ENCODE assay signal across 20 cellular contexts in the genomic region with DNA sequence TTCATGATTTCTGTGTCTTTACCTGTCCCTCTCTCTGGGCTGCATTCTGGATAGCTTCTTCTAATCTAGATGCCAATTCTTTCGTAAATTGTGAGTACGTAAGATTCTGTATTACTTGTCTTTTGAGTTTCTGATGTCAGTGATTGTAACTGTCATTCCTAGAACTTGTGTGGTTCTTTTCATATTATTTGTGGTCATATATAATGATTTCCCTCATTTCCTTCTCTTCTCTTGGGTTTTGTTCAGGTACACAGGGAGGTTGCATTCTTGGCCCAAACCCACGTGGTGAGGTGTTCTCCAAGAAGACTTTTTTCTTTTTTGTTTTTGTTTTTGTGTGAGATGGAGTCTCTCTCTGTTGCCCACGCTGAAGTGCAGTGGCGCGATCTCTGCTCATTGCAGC. TPM values are rescaled to one million over a fixed set of nuclear protein-coding genes. Genes with fewer than 3 reads are reported as not detected.
A peak's percentile ranks its signal among the peaks of the same experiment; 100 is the strongest.
DNase-seq lines count a peak whose midpoint lies in the region; TF ChIP-seq lines count a peak whose summit lies in the region.
"Had no signal": no experiment of that assay in that cellular context is flagged by ENCODE, and none has a peak within 500 bp of the region (broad histone marks: within the 10 kb centered on the region; RNA-seq: fewer than 3 reads in every experiment).

No MANE protein-coding gene starts in this region.

- H4K8ac ChIP-seq in mesenchymal stem cell (ENCODE audit: low read length): no peak overlapping the region

- 96% methylated on average over 6 of the region's 6 CpGs for WGBS in mesenchymal stem cell

- DNase-seq in stimulated activated CD4-positive, alpha-beta T cell treated with anti-CD3 and anti-CD28 coated beads, Interleukin-15, amount 100 ng/mL, for 24 hours: peak; percentile 32
- DNase-seq in stimulated activated CD4-positive, alpha-beta T cell treated with anti-CD3 and anti-CD28 coated beads, Interleukin-4, amount 100 ng/mL, for 1 hour: no peak
- DNase-seq in T-helper 2 cell treated with Interferon-gamma antibody and Interleukin-4, amounts not matched to agents 5 μg/mL and 100 μg/mL, for 36 hours (ENCODE audit: low spot score): no peak
- DNase-seq in mesenchymal stem cell (no peak), posterior vena cava (ENCODE audit: low spot score) (no peak), chondrocyte (ENCODE audit: low spot score) (no peak)
- DNase-seq in activated T-helper 2 cell treated with anti-CD3 and anti-CD28 coated beads, Interferon-gamma antibody, Interleukin-2, Interleukin-4, amounts not matched to agents 10 μg/mL and 5 μg/mL and 100 μg/mL, durations not matched to agents 14 hours and 24 hours and 36 hours (ENCODE audit: low spot score): no peak
- DNase-seq in activated CD8-positive, alpha-beta memory T cell treated with anti-CD3 and anti-CD28 coated beads for 24 hours: no peak
- DNase-seq: activated CD4-positive, CD25-positive, alpha-beta regulatory T cell treated with anti-CD3 and anti-CD28 coated beads, Interleukin-2, amount 50 U/mL, for 72 hours; GDM1; H7; left ventricle myocardium superior; NCI-H1436; NCI-H2227 treated with DMSO at 0.1 percent for 48 hours; nephron progenitor cell; retina; SHP77 had no signal

- H3K9ac ChIP-seq in mesenchymal stem cell (ENCODE audit: low read length): no peak overlapping the region

- no peak overlapping the region for H2BK120ac ChIP-seq in mesenchymal stem cell (ENCODE audit: low read depth, low read length)

- no peaks in the 10 kb centered on the region for H3K27me3 ChIP-seq in mesenchymal stem cell (ENCODE audit: control insufficient read depth in 1 of 2, insufficient read depth in 1 of 2, low read length in 2 of 2)
- H3K27me3 ChIP-seq: gastroesophageal sphincter had no signal

- no peak overlapping the region for H3K27ac Mint-ChIP-seq in T-helper 2 cell treated with Interferon-gamma antibody and Interleukin-4, amounts not matched to agents 5 μg/mL and 100 μg/mL, for 36 hours
- H3K27ac Mint-ChIP-seq in activated T-helper 2 cell treated with anti-CD3 and anti-CD28 coated beads, Interferon-gamma antibody, Interleukin-2, Interleukin-4, amounts not matched to agents 10 μg/mL and 5 μg/mL and 100 μg/mL, durations not matched to agents 14 hours and 24 hours and 36 hours: no peak overlapping the region
- no peak overlapping the region for H3K27ac Mint-ChIP-seq in chondrocyte (ENCODE audit: unreplicated experiment)

- no peak overlapping the region for H3K23ac ChIP-seq in mesenchymal stem cell (ENCODE audit: low read length in 2 of 2)

- no peak overlapping the region for H3K14ac ChIP-seq in mesenchymal stem cell (ENCODE audit: low read length in 2 of 2)

- peaks cover 12% of the 10 kb centered on the region for H3K36me3 Mint-ChIP-seq in T-helper 2 cell treated with Interferon-gamma antibody and Interleukin-4, amounts not matched to agents 5 μg/mL and 100 μg/mL, for 36 hours (ENCODE audit: low read depth)
- H3K36me3 Mint-ChIP-seq in activated T-helper 2 cell treated with anti-CD3 and anti-CD28 coated beads, Interferon-gamma antibody, Interleukin-2, Interleukin-4, amounts not matched to agents 10 μg/mL and 5 μg/mL and 100 μg/mL, durations not matched to agents 14 hours and 24 hours and 36 hours (ENCODE audit: low read depth): peaks cover 20% of the 10 kb centered on the region
- no peaks in the 10 kb centered on the region for H3K36me3 Mint-ChIP-seq in chondrocyte (ENCODE audit: low read depth)

- H3K4me1 ChIP-seq in mesenchymal stem cell (ENCODE audit: control insufficient read depth, insufficient read depth, low read depth, low read length): peaks cover 12% of the 10 kb centered on the region

- H2AK5ac ChIP-seq in mesenchymal stem cell (ENCODE audit: low read length, severe bottlenecking): no peak overlapping the region

- H3K4me2 ChIP-seq in mesenchymal stem cell (ENCODE audit: low read length, poor library complexity, severe bottlenecking): peak overlapping the region; percentile 17

- peaks cover 53% of the 10 kb centered on the region for H3K4me1 Mint-ChIP-seq in T-helper 2 cell treated with Interferon-gamma antibody and Interleukin-4, amounts not matched to agents 5 μg/mL and 100 μg/mL, for 36 hours (ENCODE audit: low read depth)
- H3K4me1 Mint-ChIP-seq in activated T-helper 2 cell treated with anti-CD3 and anti-CD28 coated beads, Interferon-gamma antibody, Interleukin-2, Interleukin-4, amounts not matched to agents 10 μg/mL and 5 μg/mL and 100 μg/mL, durations not matched to agents 14 hours and 24 hours and 36 hours (ENCODE audit: low read depth): peaks cover 59% of the 10 kb centered on the region
- H3K4me1 Mint-ChIP-seq in chondrocyte (ENCODE audit: low read depth): peaks cover 58% of the 10 kb centered on the region

- no peak overlapping the region for H4K91ac ChIP-seq in mesenchymal stem cell (ENCODE audit: low read length)

- H3K27ac ChIP-seq in mesenchymal stem cell (ENCODE audit: low read length, poor library complexity, severe bottlenecking): peak overlapping the region; percentile 35
- H3K27ac ChIP-seq: epithelial cell of prostate, gastroesophageal sphincter had no signal

- H3K9me3 ChIP-seq in mesenchymal stem cell (ENCODE audit: control insufficient read depth, low read length): no peaks in the 10 kb centered on the region
- H3K9me3 ChIP-seq: gastroesophageal sphincter had no signal

- H3K9me3 Mint-ChIP-seq in T-helper 2 cell treated with Interferon-gamma antibody and Interleukin-4, amounts not matched to agents 5 μg/mL and 100 μg/mL, for 36 hours: no peaks in the 10 kb centered on the region
- no peaks in the 10 kb centered on the region for H3K9me3 Mint-ChIP-seq in activated T-helper 2 cell treated with anti-CD3 and anti-CD28 coated beads, Interferon-gamma antibody, Interleukin-2, Interleukin-4, amounts not matched to agents 10 μg/mL and 5 μg/mL and 100 μg/mL, durations not matched to agents 14 hours and 24 hours and 36 hours
- no peaks in the 10 kb centered on the region for H3K9me3 Mint-ChIP-seq in chondrocyte (ENCODE audit: low read depth)

- H3K79me1 ChIP-seq in mesenchymal stem cell (replicated peaks; ENCODE audit: low read length, poor library complexity, severe bottlenecking): no peaks in the 10 kb centered on the region

- H3K27me3 Mint-ChIP-seq in T-helper 2 cell treated with Interferon-gamma antibody and Interleukin-4, amounts not matched to agents 5 μg/mL and 100 μg/mL, for 36 hours (ENCODE audit: low read depth): no peaks in the 10 kb centered on the region
- peaks cover 2% of the 10 kb centered on the region for H3K27me3 Mint-ChIP-seq in activated T-helper 2 cell treated with anti-CD3 and anti-CD28 coated beads, Interferon-gamma antibody, Interleukin-2, Interleukin-4, amounts not matched to agents 10 μg/mL and 5 μg/mL and 100 μg/mL, durations not matched to agents 14 hours and 24 hours and 36 hours (ENCODE audit: low read depth)
- no peaks in the 10 kb centered on the region for H3K27me3 Mint-ChIP-seq in chondrocyte (ENCODE audit: low read depth)
- H3K27me3 Mint-ChIP-seq: brain had no signal

- H2BK15ac ChIP-seq in mesenchymal stem cell (ENCODE audit: low read depth, poor library complexity, severe bottlenecking): no peak overlapping the region

- peak overlapping the region; percentile 9 for H3K4me3 Mint-ChIP-seq in T-helper 2 cell treated with Interferon-gamma antibody and Interleukin-4, amounts not matched to agents 5 μg/mL and 100 μg/mL, for 36 hours
- H3K4me3 Mint-ChIP-seq in activated T-helper 2 cell treated with anti-CD3 and anti-CD28 coated beads, Interferon-gamma antibody, Interleukin-2, Interleukin-4, amounts not matched to agents 10 μg/mL and 5 μg/mL and 100 μg/mL, durations not matched to agents 14 hours and 24 hours and 36 hours (ENCODE audit: low read depth): no peak overlapping the region
- H3K4me3 Mint-ChIP-seq in chondrocyte (ENCODE audit: unreplicated experiment): no peak overlapping the region
- H3K4me3 Mint-ChIP-seq: brain, nephron progenitor cell had no signal

- no peak overlapping the region for H3K18ac ChIP-seq in mesenchymal stem cell (ENCODE audit: low read depth in 1 of 2, low read length in 2 of 2)

- H2AFZ ChIP-seq in mesenchymal stem cell (ENCODE audit: low read depth, low read length): no peak overlapping the region

- H2BK5ac ChIP-seq in mesenchymal stem cell (ENCODE audit: low read depth, low read length, poor library complexity, severe bottlenecking): no peak overlapping the region

- peaks cover 9 to 18% of the 10 kb centered on the region in 2 experiments for H3K36me3 ChIP-seq in mesenchymal stem cell (ENCODE audit: control insufficient read depth in 1 of 2, insufficient read depth in 2 of 2, low read depth in 1 of 2, low read length in 2 of 2)
- H3K36me3 ChIP-seq: gastroesophageal sphincter had no signal

- no peak overlapping the region for H3K4me3 ChIP-seq in mesenchymal stem cell (ENCODE audit: insufficient read depth in 1 of 2, low read depth in 1 of 2, low read length in 2 of 2)
- H3K4me3 ChIP-seq: gastroesophageal sphincter had no signal

- intact Hi-C loops in activated T-helper 2 cell treated with anti-CD3 and anti-CD28 coated beads, Interferon-gamma antibody, Interleukin-2, Interleukin-4, amounts not matched to agents 10 μg/mL and 5 μg/mL and 100 μg/mL, durations not matched to agents 14 hours and 24 hours and 36 hours (cut with micrococcal nuclease): loop anchor here (10.0 kb wide), 1 partner anchor 574 kb away; a partner anchor contains a TSS
- intact Hi-C loops in posterior vena cava (cut with DNase I): no loop called here

- H3K4ac ChIP-seq in mesenchymal stem cell (ENCODE audit: low read depth in 1 of 2, low read length in 2 of 2): no peak overlapping the region

- no peak overlapping the region for H2BK12ac ChIP-seq in mesenchymal stem cell (ENCODE audit: low read length in 2 of 2)

- TF ChIP-seq CTCF in chondrocyte (IDR thresholded peaks at IDR 0.05): no peak

RNA-seq across cellular contexts. Expression of a gene that starts 13.8 kb away (rescaled TPM):
- 44.2 TPM for polyA plus RNA-seq in mesenchymal stem cell (2013, experiment 1 of 2)
- polyA plus RNA-seq in mesenchymal stem cell (2013, experiment 2 of 2): 45.8 TPM
- 14.4 and 16.6 TPM in 2 replicates for total RNA-seq in activated T-helper 2 cell treated with anti-CD3 and anti-CD28 coated beads, Interferon-gamma antibody, Interleukin-2, Interleukin-4, amounts not matched to agents 10 μg/mL and 5 μg/mL and 100 μg/mL, durations not matched to agents 14 hours and 24 hours and 36 hours
- total RNA-seq in posterior vena cava: 10 to 100 TPM; 21.0 to 32.7 TPM
- total RNA-seq in chondrocyte: 17.1 to 31.3 TPM (median 30.9 TPM) in 3 replicates
